In genomic region chr17:55513885-55514590, GRCh38 we compare ENCODE assay signal across 9 cellular contexts. TPM values are rescaled to one million over a fixed set of nuclear protein-coding genes. Genes with fewer than 3 reads are reported as not detected.
DNase-seq lines count a peak whose midpoint lies in the region; ATAC-seq and TF ChIP-seq lines count a peak whose summit lies in the region.
"Had no signal": no experiment of that assay in that cellular context is flagged by ENCODE, and none has a peak within 500 bp of the region (broad histone marks: within the 10 kb centered on the region; RNA-seq: fewer than 3 reads in every experiment).

No MANE protein-coding gene starts in this region.

- 7 to 21% methylated on average over 5 of the region's 5 CpGs for WGBS in testis, 2 donors

- H3K27me3 ChIP-seq in Karpas-422 (ENCODE audit: low read length) (no peaks in the 10 kb centered on the region), testis (no peaks in the 10 kb centered on the region)

- no peak overlapping the region for H3K27ac ChIP-seq in Karpas-422 (ENCODE audit: low read length)
- H3K27ac ChIP-seq in testis: no peak overlapping the region

- no peak overlapping the region for H3K4me3 Mint-ChIP-seq in activated T-cell treated with anti-CD3 and anti-CD28 coated beads, Interleukin-2, amount 50 U/mL, for 72 hours

- no peak overlapping the region for H3K27ac Mint-ChIP-seq in activated T-cell treated with anti-CD3 and anti-CD28 coated beads, Interleukin-2, amount 50 U/mL, for 72 hours

- peak; percentile 52 for ATAC-seq in GM21526 (IDR thresholded peaks at IDR 0.05; ENCODE audit: low FRiP score, unreplicated experiment)
- ATAC-seq in activated T-cell treated with anti-CD3 and anti-CD28 coated beads, Interleukin-2, amount 50 U/mL, for 72 hours (replicated peaks in 1 of 2): peak; percentile 54 to 69
- ATAC-seq in omental fat pad (ENCODE audit: low FRiP score): peak; percentile 62

- H3K79me2 ChIP-seq in Karpas-422 (ENCODE audit: low read length): no peaks in the 10 kb centered on the region

- no peaks in the 10 kb centered on the region for H3K9me3 ChIP-seq in Karpas-422 (ENCODE audit: low read length)
- H3K9me3 ChIP-seq in testis: no peaks in the 10 kb centered on the region

- H3K9ac ChIP-seq in Karpas-422 (ENCODE audit: low read length): no peak overlapping the region

- peaks cover 12% of the 10 kb centered on the region for H3K27me3 Mint-ChIP-seq in activated T-cell treated with anti-CD3 and anti-CD28 coated beads, Interleukin-2, amount 50 U/mL, for 72 hours (ENCODE audit: low read depth)

- H3K36me3 ChIP-seq in Karpas-422 (ENCODE audit: insufficient read depth, low read length): no peaks in the 10 kb centered on the region
- no peaks in the 10 kb centered on the region for H3K36me3 ChIP-seq in testis (ENCODE audit: low read depth, missing control alignments)

- no peaks in the 10 kb centered on the region for H3K9me3 Mint-ChIP-seq in activated T-cell treated with anti-CD3 and anti-CD28 coated beads, Interleukin-2, amount 50 U/mL, for 72 hours

- TF ChIP-seq POLR2A in testis (IDR thresholded peaks at IDR 0.05): no peak

- DNase-seq in D341Med (ENCODE audit: low spot score) (peak; percentile 71), Karpas-422 (peak; percentile 92), RKO (ENCODE audit: low spot score) (peak; percentile 61), fibroblast of the aortic adventitia (ENCODE audit: low read depth) (peak; percentile 78), omental fat pad (ENCODE audit: low spot score) (peak; percentile 66), testis (peak; percentile 92)
- DNase-seq in activated T-cell treated with anti-CD3 and anti-CD28 coated beads, Interleukin-2, amount 50 U/mL, for 72 hours: peak; percentile 74 to 79

- no peak overlapping the region for H3K4me3 ChIP-seq in Karpas-422 (ENCODE audit: low read length)
- no peak overlapping the region for H3K4me3 ChIP-seq in fibroblast of the aortic adventitia (ENCODE audit: low read depth, low read length)
- no peak overlapping the region for H3K4me3 ChIP-seq in testis

- TF ChIP-seq CTCF in fibroblast of the aortic adventitia (IDR thresholded peaks at IDR 0.05; ENCODE audit: insufficient read depth, low read length): peak; percentile 95
- peak in 1 of 3 donors; percentile 44 for TF ChIP-seq CTCF in omental fat pad (IDR thresholded peaks at IDR 0.05)
- TF ChIP-seq CTCF in testis (IDR thresholded peaks at IDR 0.05): peak; percentile 84 to 98 (median 87)

- H3K4me2 ChIP-seq in Karpas-422 (ENCODE audit: low read depth, low read length, poor library complexity, severe bottlenecking): peak overlapping the region; percentile 19

- H3K4me1 Mint-ChIP-seq in activated T-cell treated with anti-CD3 and anti-CD28 coated beads, Interleukin-2, amount 50 U/mL, for 72 hours (ENCODE audit: low read depth): no peaks in the 10 kb centered on the region

- H4K20me1 ChIP-seq in Karpas-422 (ENCODE audit: insufficient read depth, low read depth, low read length): no peaks in the 10 kb centered on the region

- no peaks in the 10 kb centered on the region for H3K9me2 ChIP-seq in Karpas-422 (replicated peaks; ENCODE audit: insufficient read depth, low read length)

- no peak overlapping the region for H2AFZ ChIP-seq in Karpas-422 (ENCODE audit: low read length)

- intact Hi-C loops in testis (cut with DNase I; ENCODE audit: low total_unique reads): no loop called here

- H3K36me3 Mint-ChIP-seq in activated T-cell treated with anti-CD3 and anti-CD28 coated beads, Interleukin-2, amount 50 U/mL, for 72 hours (ENCODE audit: insufficient read depth in 2 of 2): no peaks in the 10 kb centered on the region

- H3K4me1 ChIP-seq in Karpas-422 (ENCODE audit: low read length) (peaks cover 8% of the 10 kb centered on the region), testis (no peaks in the 10 kb centered on the region)

RNA-seq across cellular contexts. Expression of gene SMIM36, which starts 2.8 kb away (rescaled TPM):
- total RNA-seq in Karpas-422 (2014; rRNA removed; shearing (Covaris generic); ENCODE audit: low replicate concordance): not detected in 2 replicates
- not detected for total RNA-seq in activated T-cell treated with anti-CD3 and anti-CD28 coated beads, Interleukin-2, amount 50 U/mL, for 72 hours
- total RNA-seq in fibroblast of the aortic adventitia (ENCODE audit: low replicate concordance) (not detected in 2 replicates), omental fat pad (not detected), testis (1 to 10 TPM in 1 of 2 donors, under 1 TPM in 1; 0.55 to 9.5 TPM)
- 26.0 TPM for polyA plus RNA-seq in testis (ENCODE audit: insufficient read depth, low read depth, low replicate concordance)
- polyA plus RNA-seq: adipose tissue had no signal
